ENCODE assay signal across 12 cellular contexts in genomic region chr11:64990222-64990918, GRCh38. TPM values are rescaled to one million over a fixed set of nuclear protein-coding genes. Genes with fewer than 3 reads are reported as not detected.
A peak's percentile ranks its signal among the peaks of the same experiment; 100 is the strongest.
DNase-seq lines count a peak whose midpoint lies in the region; ATAC-seq and TF ChIP-seq lines count a peak whose summit lies in the region.
"Had no signal": no experiment of that assay in that cellular context is flagged by ENCODE, and none has a peak within 500 bp of the region (broad histone marks: within the 10 kb centered on the region; RNA-seq: fewer than 3 reads in every experiment).

No MANE protein-coding gene starts in this region.

- peak overlapping the region in 2 of 7 donors; percentile 17 to 33 for H3K4me3 Mint-ChIP-seq in CD8-positive, alpha-beta memory T cell
- H3K4me3 Mint-ChIP-seq in activated naive CD4-positive, alpha-beta T cell treated with anti-CD3 and anti-CD28 coated beads for 36 hours = no peak overlapping the region

- no peak overlapping the region for H2BK120ac ChIP-seq in neuronal stem cell (ENCODE audit: low read depth, low read length)

- no peaks in the 10 kb centered on the region for H3K9me2 ChIP-seq in OCI-LY1 (ENCODE audit: low read depth, low read length)

- intact Hi-C loops in activated naive CD4-positive, alpha-beta T cell treated with anti-CD3 and anti-CD28 coated beads for 36 hours (cut with micrococcal nuclease) = no loop called here

- no peak for DNase-seq in CD8-positive, alpha-beta memory T cell
- DNase-seq in fibroblast of the aortic adventitia (ENCODE audit: low read depth) (peak; percentile 33), neuronal stem cell (ENCODE audit: low spot score) (no peak), putamen (ENCODE audit: low spot score) (no peak), amniotic stem cell (lab: John Stamatoyannopoulos, UW) (no peak)
- no peak for DNase-seq in activated naive CD4-positive, alpha-beta T cell treated with anti-CD3 and anti-CD28 coated beads for 36 hours
- DNase-seq: colonic mucosa; stimulated activated CD4-positive, alpha-beta T cell treated with anti-CD3 and anti-CD28 coated beads, Interleukin-4, amount 100 ng/mL, for 24 hours had no signal

- H2BK12ac ChIP-seq in neuronal stem cell (ENCODE audit: low read length) = no peak overlapping the region

- H3K14ac ChIP-seq in neuronal stem cell (ENCODE audit: low read length) = no peak overlapping the region

- POLR2A ChIA-PET in CD8-positive, alpha-beta memory T cell (lab: Charles Lee) = no interaction called here

- no peaks in the 10 kb centered on the region for H3K36me3 ChIP-seq in CD8-positive, alpha-beta memory T cell (ENCODE audit: insufficient read depth, low read length)
- no peaks in the 10 kb centered on the region for H3K36me3 ChIP-seq in OCI-LY1 (ENCODE audit: insufficient read depth, low read length)
- H3K36me3 ChIP-seq in neuronal stem cell (replicated peaks in 1 of 2; ENCODE audit: control insufficient read depth in 2 of 2, insufficient read depth in 2 of 2, low read length in 2 of 2) = no peaks in the 10 kb centered on the region
- H3K36me3 ChIP-seq: colonic mucosa had no signal

- H2AK5ac ChIP-seq in neuronal stem cell (ENCODE audit: low read depth, low read length) = no peak overlapping the region

- H3K79me2 ChIP-seq in OCI-LY1 (ENCODE audit: insufficient read depth, low read length) = no peaks in the 10 kb centered on the region

- no peak overlapping the region for H3K23ac ChIP-seq in neuronal stem cell (ENCODE audit: low read depth, low read length, poor library complexity)

- no peaks in the 10 kb centered on the region for H4K20me1 ChIP-seq in OCI-LY1 (ENCODE audit: insufficient read depth, low read length)

- no peak overlapping the region for H2BK5ac ChIP-seq in neuronal stem cell (ENCODE audit: low read length)

- H3K9me3 ChIP-seq in CD8-positive, alpha-beta memory T cell (ENCODE audit: low read length) = no peaks in the 10 kb centered on the region
- H3K9me3 ChIP-seq in OCI-LY1 (ENCODE audit: low read length) (no peaks in the 10 kb centered on the region), neuronal stem cell (replicated peaks in 1 of 2; ENCODE audit: control insufficient read depth in 2 of 2, insufficient read depth in 1 of 2, low read depth in 1 of 2, low read length in 2 of 2) (no peaks in the 10 kb centered on the region)
- H3K9me3 ChIP-seq: colonic mucosa had no signal

- H3K4me2 ChIP-seq in OCI-LY1 (ENCODE audit: low read length) (peak overlapping the region; percentile 59), neuronal stem cell (ENCODE audit: insufficient read depth, low read length, poor library complexity, severe bottlenecking) (no peak overlapping the region)
- H3K4me2 ChIP-seq: KMS-11 had no signal

- no peaks in the 10 kb centered on the region for H3K9me3 Mint-ChIP-seq in CD8-positive, alpha-beta memory T cell
- H3K9me3 Mint-ChIP-seq in activated naive CD4-positive, alpha-beta T cell treated with anti-CD3 and anti-CD28 coated beads for 36 hours = no peaks in the 10 kb centered on the region

- no peaks in the 10 kb centered on the region for H3K36me3 Mint-ChIP-seq in CD8-positive, alpha-beta memory T cell
- no peaks in the 10 kb centered on the region for H3K36me3 Mint-ChIP-seq in activated naive CD4-positive, alpha-beta T cell treated with anti-CD3 and anti-CD28 coated beads for 36 hours (ENCODE audit: low read depth)

- H4K91ac ChIP-seq in neuronal stem cell (ENCODE audit: low read depth, low read length, poor library complexity) = peak overlapping the region; percentile 27

- H4K8ac ChIP-seq in neuronal stem cell (ENCODE audit: low read depth, low read length) = no peak overlapping the region

- H3K27me3 ChIP-seq in CD8-positive, alpha-beta memory T cell (ENCODE audit: insufficient read depth, low read length, poor library complexity, severe bottlenecking) = no peaks in the 10 kb centered on the region
- H3K27me3 ChIP-seq in OCI-LY1 (ENCODE audit: insufficient read depth, low read length) (no peaks in the 10 kb centered on the region), neuronal stem cell (ENCODE audit: control insufficient read depth in 3 of 3, insufficient read depth in 3 of 3, low read depth in 1 of 3, low read length in 3 of 3) (peaks cover 0 to 4% (median 0%) of the 10 kb centered on the region in 3 experiments)
- H3K27me3 ChIP-seq: colonic mucosa had no signal

- no peak overlapping the region for H3K4me3 ChIP-seq in CD8-positive, alpha-beta memory T cell (ENCODE audit: low read length)
- H3K4me3 ChIP-seq in OCI-LY1 (ENCODE audit: low read depth, low read length, poor library complexity, severe bottlenecking) = peak overlapping the region; percentile 30
- H3K4me3 ChIP-seq in fibroblast of the aortic adventitia (ENCODE audit: low read depth, low read length) = no peak overlapping the region
- H3K4me3 ChIP-seq in neuronal stem cell (ENCODE audit: low read length in 2 of 2) = no peak overlapping the region
- H3K4me3 ChIP-seq: colonic mucosa had no signal

- no peak overlapping the region for H2BK15ac ChIP-seq in neuronal stem cell (ENCODE audit: low read length)

- peaks cover 7% of the 10 kb centered on the region for H3K4me1 ChIP-seq in CD8-positive, alpha-beta memory T cell (ENCODE audit: insufficient read depth, low read length)
- H3K4me1 ChIP-seq in OCI-LY1 (ENCODE audit: insufficient read depth, low read length, severe bottlenecking) = peaks cover 33% of the 10 kb centered on the region
- peaks cover 0 to 6% of the 10 kb centered on the region in 2 donors for H3K4me1 ChIP-seq in neuronal stem cell (ENCODE audit: control insufficient read depth in 2 of 2, insufficient read depth in 1 of 2, low read depth in 1 of 2, low read length in 2 of 2)

- H3K4ac ChIP-seq in neuronal stem cell (ENCODE audit: low read length) = no peak overlapping the region

- peaks cover 3 to 12% of the 10 kb centered on the region in 2 donors for H3K27me3 Mint-ChIP-seq in CD8-positive, alpha-beta memory T cell
- no peaks in the 10 kb centered on the region for H3K27me3 Mint-ChIP-seq in activated naive CD4-positive, alpha-beta T cell treated with anti-CD3 and anti-CD28 coated beads for 36 hours (ENCODE audit: low read depth)

- H3K9ac ChIP-seq in OCI-LY1 (ENCODE audit: low read length) (peak overlapping the region; percentile 43; the same call in 1 of the 2 replicates), neuronal stem cell (ENCODE audit: low read depth, low read length, poor library complexity) (no peak overlapping the region)
- H3K9ac ChIP-seq: KMS-11 had no signal

- H3K27ac ChIP-seq in CD8-positive, alpha-beta memory T cell (ENCODE audit: low read depth, low read length) = peak overlapping the region; percentile 16
- H3K27ac ChIP-seq in OCI-LY1 (ENCODE audit: low read depth, low read length, poor library complexity, severe bottlenecking) (peak overlapping the region; percentile 69), neuronal stem cell (replicated peaks; ENCODE audit: low read length) (no peak overlapping the region)
- H3K27ac ChIP-seq: colonic mucosa, KMS-11 had no signal

- ATAC-seq in GM19395 (IDR thresholded peaks at IDR 0.05; ENCODE audit: unreplicated experiment) = no peak
- ATAC-seq: Panc1 had no signal

- H2AFZ ChIP-seq in OCI-LY1 (ENCODE audit: low read length) = no peak overlapping the region
- peak overlapping the region; percentile 57 for H2AFZ ChIP-seq in neuronal stem cell (ENCODE audit: low read length)

- CTCF ChIA-PET in CD8-positive, alpha-beta memory T cell (lab: Charles Lee) = no interaction called here
- CTCF ChIA-PET in activated naive CD4-positive, alpha-beta T cell treated with anti-CD3 and anti-CD28 coated beads for 36 hours (lab: Charles Lee) = no interaction called here

- H3K4me1 Mint-ChIP-seq in CD8-positive, alpha-beta memory T cell = peaks cover 5 to 8% (median 7%) of the 10 kb centered on the region in 3 donors
- peaks cover 7% of the 10 kb centered on the region for H3K4me1 Mint-ChIP-seq in activated naive CD4-positive, alpha-beta T cell treated with anti-CD3 and anti-CD28 coated beads for 36 hours (ENCODE audit: low read depth)

- H3K27ac Mint-ChIP-seq in CD8-positive, alpha-beta memory T cell = peak overlapping the region in 3 of 8 donors; percentile 5 to 79 (median 14)
- H3K27ac Mint-ChIP-seq in activated naive CD4-positive, alpha-beta T cell treated with anti-CD3 and anti-CD28 coated beads for 36 hours = no peak overlapping the region

- no peak for TF ChIP-seq CTCF in OCI-LY1 (IDR thresholded peaks at IDR 0.05; ENCODE audit: low read length)
- no peak for TF ChIP-seq CTCF in fibroblast of the aortic adventitia (IDR thresholded peaks at IDR 0.05; ENCODE audit: insufficient read depth, low read length)

- H3F3A ChIP-seq in OCI-LY1 (ENCODE audit: insufficient read depth, low read length) = no peaks in the 10 kb centered on the region

- no peak overlapping the region for H3K18ac ChIP-seq in neuronal stem cell (ENCODE audit: low read length)

- WGBS in neuronal stem cell (ENCODE audit: extremely low coverage in 2 of 2, insufficient read length in 2 of 2, insufficient replicate concordance in 1 of 2), 2 donors = no CpG with 5 or more reads among the region's 15 CpGs

- H3K79me1 ChIP-seq in neuronal stem cell (ENCODE audit: low read depth, low read length) = no peaks in the 10 kb centered on the region

RNA-seq across cellular contexts. Expression of gene BATF2, which starts 6.4 kb away (rescaled TPM):
- total RNA-seq in CD8-positive, alpha-beta memory T cell = under 1 TPM in 1 of 2 experiments, not detected in 1; 0.11 TPM
- not detected for polyA plus RNA-seq in CD8-positive, alpha-beta memory T cell
- 0.25 and 0.45 TPM in 2 replicates for total RNA-seq in fibroblast of the aortic adventitia (ENCODE audit: low replicate concordance)
- polyA plus RNA-seq in neuronal stem cell (2013, experiment 1 of 2) = 0.17 TPM
- polyA plus RNA-seq in neuronal stem cell (2013, experiment 2 of 2) = 0.18 TPM
- total RNA-seq in activated naive CD4-positive, alpha-beta T cell treated with anti-CD3 and anti-CD28 coated beads for 36 hours = not detected

RNA-seq across cellular contexts. Expression of gene MAJIN, which starts 18.5 kb away (rescaled TPM):
- not detected for total RNA-seq in CD8-positive, alpha-beta memory T cell
- polyA plus RNA-seq in CD8-positive, alpha-beta memory T cell = not detected
- total RNA-seq in fibroblast of the aortic adventitia (ENCODE audit: low replicate concordance) = not detected in 2 replicates
- not detected for polyA plus RNA-seq in neuronal stem cell (2013, experiment 1 of 2)
- not detected for polyA plus RNA-seq in neuronal stem cell (2013, experiment 2 of 2)
- total RNA-seq in activated naive CD4-positive, alpha-beta T cell treated with anti-CD3 and anti-CD28 coated beads for 36 hours = under 1 TPM; 0.29 to 0.37 TPM
- total RNA-seq: colonic mucosa had no signal

RNA-seq across cellular contexts. Expression of gene ARL2, which starts 23.6 kb away (rescaled TPM):
- 100 to 1,000 TPM; 125 TPM for total RNA-seq in CD8-positive, alpha-beta memory T cell
- 99.7 TPM for polyA plus RNA-seq in CD8-positive, alpha-beta memory T cell
- 14.9 and 97.9 TPM in 2 replicates for total RNA-seq in fibroblast of the aortic adventitia (ENCODE audit: low replicate concordance)
- 238 TPM for polyA plus RNA-seq in neuronal stem cell (2013, experiment 1 of 2)
- polyA plus RNA-seq in neuronal stem cell (2013, experiment 2 of 2) = 230 TPM
- total RNA-seq in activated naive CD4-positive, alpha-beta T cell treated with anti-CD3 and anti-CD28 coated beads for 36 hours = 100 to 1,000 TPM; 134 to 135 TPM

RNA-seq across cellular contexts. Expression of gene SNX15, which starts 36.9 kb away (rescaled TPM):
- total RNA-seq in CD8-positive, alpha-beta memory T cell = 10 to 100 TPM; 18.3 to 21.6 TPM
- polyA plus RNA-seq in CD8-positive, alpha-beta memory T cell = 16.4 TPM
- total RNA-seq in fibroblast of the aortic adventitia (ENCODE audit: low replicate concordance) = 11.1 and 17.4 TPM in 2 replicates
- polyA plus RNA-seq in neuronal stem cell (2013, experiment 1 of 2) = 15.9 TPM
- polyA plus RNA-seq in neuronal stem cell (2013, experiment 2 of 2) = 17.1 TPM
- total RNA-seq in activated naive CD4-positive, alpha-beta T cell treated with anti-CD3 and anti-CD28 coated beads for 36 hours = 1 to 10 TPM; 8.9 to 9.4 TPM

RNA-seq across cellular contexts. Expression of gene SAC3D1, which starts 50.6 kb away (rescaled TPM):
- 10 to 100 TPM; 24.8 to 27.1 TPM for total RNA-seq in CD8-positive, alpha-beta memory T cell
- 12.0 TPM for polyA plus RNA-seq in CD8-positive, alpha-beta memory T cell
- 13.0 and 19.1 TPM in 2 replicates for total RNA-seq in fibroblast of the aortic adventitia (ENCODE audit: low replicate concordance)
- 12.7 TPM for polyA plus RNA-seq in neuronal stem cell (2013, experiment 1 of 2)
- 12.4 TPM for polyA plus RNA-seq in neuronal stem cell (2013, experiment 2 of 2)
- 10 to 100 TPM; 19.2 to 20.3 TPM for total RNA-seq in activated naive CD4-positive, alpha-beta T cell treated with anti-CD3 and anti-CD28 coated beads for 36 hours
